8 cellular contexts compared by ENCODE assay signal in the genomic region with DNA sequence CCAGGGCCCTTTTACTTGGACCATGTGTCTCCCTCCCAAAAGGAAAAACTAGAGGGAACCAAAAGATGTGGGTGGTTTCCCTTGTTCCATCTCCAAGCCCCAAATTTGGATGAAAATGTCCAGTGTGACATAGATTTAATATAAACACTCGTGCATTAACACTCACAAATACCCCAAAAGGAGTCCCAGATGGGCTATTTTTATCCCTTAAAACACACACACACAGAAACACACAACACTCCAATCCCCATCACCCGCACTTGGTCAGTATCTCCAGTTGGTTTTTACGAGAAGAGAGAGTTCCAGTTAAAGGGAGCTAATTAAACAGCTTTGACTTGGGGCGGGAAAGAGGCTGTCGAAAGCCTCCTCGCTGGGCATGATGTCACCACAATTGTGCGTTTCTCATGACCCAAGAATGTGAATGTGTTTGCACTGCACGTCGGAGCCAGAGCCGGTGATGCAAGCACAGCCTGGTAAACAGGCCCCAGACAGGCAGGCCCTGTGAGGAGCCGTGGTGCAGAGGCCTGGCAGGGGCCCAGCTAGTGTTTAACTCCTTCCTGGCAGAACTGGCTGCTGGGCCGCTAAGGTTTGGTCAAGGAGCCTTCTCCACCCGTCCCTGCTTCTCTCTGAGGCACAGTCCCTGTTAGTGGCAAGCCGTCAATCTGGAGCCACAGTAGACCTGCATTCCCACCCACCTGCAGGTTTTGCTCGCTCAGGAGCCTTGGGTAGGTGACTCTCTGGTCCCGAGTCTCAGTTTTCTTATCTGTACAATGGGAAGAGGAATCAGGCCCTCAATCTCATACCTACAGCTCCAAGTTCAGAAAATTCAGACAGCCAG. TPM values are rescaled to one million over a fixed set of nuclear protein-coding genes. Genes with fewer than 3 reads are reported as not detected.
DNase-seq lines count a peak whose midpoint lies in the region; ATAC-seq and TF ChIP-seq lines count a peak whose summit lies in the region.

No MANE protein-coding gene starts in this region.

- intact Hi-C loops in heart right ventricle (cut with DNase I): no loop called here

- H3K4me3 Mint-ChIP-seq in WTC11: no peak overlapping the region

- H3K27ac Mint-ChIP-seq in WTC11: no peak overlapping the region

- CTCF ChIA-PET in WTC11 (lab: Charles Lee): interaction anchor here (0.7 to 0.8 kb wide), 3 partner anchors 86 to 150 kb away, joined by 3 read pairs; no protein-coding TSS in a partner anchor

- peak; percentile 59 for ATAC-seq in WTC11
- peak; percentile 84 to 97 (median 92) for ATAC-seq in heart right ventricle
- ATAC-seq in GM21528 (IDR thresholded peaks at IDR 0.05; ENCODE audit: low FRiP score, unreplicated experiment): no peak
- ATAC-seq in GM18519 (IDR thresholded peaks at IDR 0.05; ENCODE audit: low FRiP score, unreplicated experiment): no peak

- H3K27ac ChIP-seq in heart right ventricle: peak overlapping the region; percentile 17 to 84 (median 78)

- H3K36me3 ChIP-seq in heart right ventricle: no peaks in the 10 kb centered on the region

- peaks cover 2% of the 10 kb centered on the region; the same call in 1 of the 2 replicates for H3K27me3 Mint-ChIP-seq in WTC11 (ENCODE audit: low read depth)

- 0 out of 2 replicates have a peak, but pooled peaks cover 4% of the 10 kb centered on the region for H3K4me1 Mint-ChIP-seq in WTC11

- no peaks in the 10 kb centered on the region for H3K27me3 ChIP-seq in heart right ventricle

- TF ChIP-seq CTCF in WTC11 (IDR thresholded peaks at IDR 0.05) (no peak), heart right ventricle (IDR thresholded peaks at IDR 0.05) (no peak)

- no peaks in the 10 kb centered on the region for H3K9me3 Mint-ChIP-seq in WTC11

- no peak overlapping the region for H3K4me3 ChIP-seq in heart right ventricle

- no peaks in the 10 kb centered on the region for H3K9me3 ChIP-seq in heart right ventricle

- POLR2A ChIA-PET in WTC11 (lab: Charles Lee): interaction anchor here (0.7 kb wide), 1 partner anchor 36 kb away, joined by 7 read pairs; no protein-coding TSS in a partner anchor

- peaks cover 4 to 47% (median 17%) of the 10 kb centered on the region in 9 donors for H3K4me1 ChIP-seq in heart right ventricle

- DNase-seq in DMS 273 (lab: John Stamatoyannopoulos, UW; ENCODE audit: unreplicated experiment) (peak; percentile 72), DMS 273 treated with DMSO at 0.1 percent for 48 hours (lab: John Stamatoyannopoulos, UW) (no peak), WTC11 (ENCODE audit: low spot score) (peak; percentile 27), heart right ventricle (peak; percentile 79 to 82), pulmonary artery endothelial cell (ENCODE audit: low read depth, low spot score) (peak; percentile 53), germinal center (ENCODE audit: low spot score) (no peak)

- H3K36me3 Mint-ChIP-seq in WTC11: no peaks in the 10 kb centered on the region

- 37 to 41% methylated on average over 16 of the region's 16 CpGs for WGBS in heart right ventricle, 2 donors

TF ChIP-seq in WTC11, 78 proteins besides CTCF, POLR2A, EP300 and RAD21 (continues in another document):
- TF ChIP-seq, protein P1, sequence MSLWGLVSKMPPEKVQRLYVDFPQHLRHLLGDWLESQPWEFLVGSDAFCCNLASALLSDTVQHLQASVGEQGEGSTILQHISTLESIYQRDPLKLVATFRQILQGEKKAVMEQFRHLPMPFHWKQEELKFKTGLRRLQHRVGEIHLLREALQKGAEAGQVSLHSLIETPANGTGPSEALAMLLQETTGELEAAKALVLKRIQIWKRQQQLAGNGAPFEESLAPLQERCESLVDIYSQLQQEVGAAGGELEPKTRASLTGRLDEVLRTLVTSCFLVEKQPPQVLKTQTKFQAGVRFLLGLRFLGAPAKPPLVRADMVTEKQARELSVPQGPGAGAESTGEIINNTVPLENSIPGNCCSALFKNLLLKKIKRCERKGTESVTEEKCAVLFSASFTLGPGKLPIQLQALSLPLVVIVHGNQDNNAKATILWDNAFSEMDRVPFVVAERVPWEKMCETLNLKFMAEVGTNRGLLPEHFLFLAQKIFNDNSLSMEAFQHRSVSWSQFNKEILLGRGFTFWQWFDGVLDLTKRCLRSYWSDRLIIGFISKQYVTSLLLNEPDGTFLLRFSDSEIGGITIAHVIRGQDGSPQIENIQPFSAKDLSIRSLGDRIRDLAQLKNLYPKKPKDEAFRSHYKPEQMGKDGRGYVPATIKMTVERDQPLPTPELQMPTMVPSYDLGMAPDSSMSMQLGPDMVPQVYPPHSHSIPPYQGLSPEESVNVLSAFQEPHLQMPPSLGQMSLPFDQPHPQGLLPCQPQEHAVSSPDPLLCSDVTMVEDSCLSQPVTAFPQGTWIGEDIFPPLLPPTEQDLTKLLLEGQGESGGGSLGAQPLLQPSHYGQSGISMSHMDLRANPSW (CRISPR knock-in tag; conservative IDR thresholded peaks at IDR 0.05; ENCODE audit: low read depth): no peak
- no peak for TF ChIP-seq ELF4 (CRISPR knock-in tag; IDR thresholded peaks at IDR 0.05; ENCODE audit: low read depth)
- no peak for TF ChIP-seq ETV6 (CRISPR knock-in tag; IDR thresholded peaks at IDR 0.05)
- TF ChIP-seq EMX1 (CRISPR knock-in tag; IDR thresholded peaks at IDR 0.05): no peak
- TF ChIP-seq, protein P2, sequence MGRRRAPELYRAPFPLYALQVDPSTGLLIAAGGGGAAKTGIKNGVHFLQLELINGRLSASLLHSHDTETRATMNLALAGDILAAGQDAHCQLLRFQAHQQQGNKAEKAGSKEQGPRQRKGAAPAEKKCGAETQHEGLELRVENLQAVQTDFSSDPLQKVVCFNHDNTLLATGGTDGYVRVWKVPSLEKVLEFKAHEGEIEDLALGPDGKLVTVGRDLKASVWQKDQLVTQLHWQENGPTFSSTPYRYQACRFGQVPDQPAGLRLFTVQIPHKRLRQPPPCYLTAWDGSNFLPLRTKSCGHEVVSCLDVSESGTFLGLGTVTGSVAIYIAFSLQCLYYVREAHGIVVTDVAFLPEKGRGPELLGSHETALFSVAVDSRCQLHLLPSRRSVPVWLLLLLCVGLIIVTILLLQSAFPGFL (CRISPR knock-in tag; IDR thresholded peaks at IDR 0.05; ENCODE audit: borderline replicate concordance): no peak
- TF ChIP-seq ZNF121 (CRISPR knock-in tag; IDR thresholded peaks at IDR 0.05): no peak
- no peak for TF ChIP-seq JAZF1 (CRISPR knock-in tag; IDR thresholded peaks at IDR 0.05)
- TF ChIP-seq FOXK1 (CRISPR knock-in tag; IDR thresholded peaks at IDR 0.05): no peak
- TF ChIP-seq MXD4 (CRISPR knock-in tag; IDR thresholded peaks at IDR 0.05; ENCODE audit: borderline replicate concordance): no peak
- TF ChIP-seq TEAD4 (CRISPR knock-in tag; IDR thresholded peaks at IDR 0.05): no peak
- peak; percentile 80; the same call in 1 of the 2 replicates for TF ChIP-seq ZBTB21 (CRISPR knock-in tag; IDR thresholded peaks at IDR 0.05; ENCODE audit: borderline replicate concordance)
- TF ChIP-seq MYBL2 (CRISPR knock-in tag; IDR thresholded peaks at IDR 0.05): no peak
- TF ChIP-seq GTF2I (CRISPR knock-in tag; conservative IDR thresholded peaks at IDR 0.05): peak; percentile 68; the same call in 1 of the 2 replicates
- TF ChIP-seq, protein P3, sequence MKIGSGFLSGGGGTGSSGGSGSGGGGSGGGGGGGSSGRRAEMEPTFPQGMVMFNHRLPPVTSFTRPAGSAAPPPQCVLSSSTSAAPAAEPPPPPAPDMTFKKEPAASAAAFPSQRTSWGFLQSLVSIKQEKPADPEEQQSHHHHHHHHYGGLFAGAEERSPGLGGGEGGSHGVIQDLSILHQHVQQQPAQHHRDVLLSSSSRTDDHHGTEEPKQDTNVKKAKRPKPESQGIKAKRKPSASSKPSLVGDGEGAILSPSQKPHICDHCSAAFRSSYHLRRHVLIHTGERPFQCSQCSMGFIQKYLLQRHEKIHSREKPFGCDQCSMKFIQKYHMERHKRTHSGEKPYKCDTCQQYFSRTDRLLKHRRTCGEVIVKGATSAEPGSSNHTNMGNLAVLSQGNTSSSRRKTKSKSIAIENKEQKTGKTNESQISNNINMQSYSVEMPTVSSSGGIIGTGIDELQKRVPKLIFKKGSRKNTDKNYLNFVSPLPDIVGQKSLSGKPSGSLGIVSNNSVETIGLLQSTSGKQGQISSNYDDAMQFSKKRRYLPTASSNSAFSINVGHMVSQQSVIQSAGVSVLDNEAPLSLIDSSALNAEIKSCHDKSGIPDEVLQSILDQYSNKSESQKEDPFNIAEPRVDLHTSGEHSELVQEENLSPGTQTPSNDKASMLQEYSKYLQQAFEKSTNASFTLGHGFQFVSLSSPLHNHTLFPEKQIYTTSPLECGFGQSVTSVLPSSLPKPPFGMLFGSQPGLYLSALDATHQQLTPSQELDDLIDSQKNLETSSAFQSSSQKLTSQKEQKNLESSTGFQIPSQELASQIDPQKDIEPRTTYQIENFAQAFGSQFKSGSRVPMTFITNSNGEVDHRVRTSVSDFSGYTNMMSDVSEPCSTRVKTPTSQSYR (CRISPR knock-in tag; IDR thresholded peaks at IDR 0.05): no peak
- no peak for TF ChIP-seq NFATC4 (CRISPR knock-in tag; IDR thresholded peaks at IDR 0.05)
- TF ChIP-seq, protein P4, sequence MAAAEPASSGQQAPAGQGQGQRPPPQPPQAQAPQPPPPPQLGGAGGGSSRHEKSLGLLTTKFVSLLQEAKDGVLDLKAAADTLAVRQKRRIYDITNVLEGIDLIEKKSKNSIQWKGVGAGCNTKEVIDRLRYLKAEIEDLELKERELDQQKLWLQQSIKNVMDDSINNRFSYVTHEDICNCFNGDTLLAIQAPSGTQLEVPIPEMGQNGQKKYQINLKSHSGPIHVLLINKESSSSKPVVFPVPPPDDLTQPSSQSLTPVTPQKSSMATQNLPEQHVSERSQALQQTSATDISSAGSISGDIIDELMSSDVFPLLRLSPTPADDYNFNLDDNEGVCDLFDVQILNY (CRISPR knock-in tag; IDR thresholded peaks at IDR 0.05): no peak
- peak; percentile 98 for TF ChIP-seq GABPB1 (CRISPR knock-in tag; IDR thresholded peaks at IDR 0.05)
- TF ChIP-seq, protein P5, sequence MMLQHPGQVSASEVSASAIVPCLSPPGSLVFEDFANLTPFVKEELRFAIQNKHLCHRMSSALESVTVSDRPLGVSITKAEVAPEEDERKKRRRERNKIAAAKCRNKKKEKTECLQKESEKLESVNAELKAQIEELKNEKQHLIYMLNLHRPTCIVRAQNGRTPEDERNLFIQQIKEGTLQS (CRISPR knock-in tag; conservative IDR thresholded peaks at IDR 0.05): no peak

RNA-seq across cellular contexts. Expression of a gene that starts 25.6 kb away (rescaled TPM):
- total RNA-seq in WTC11 (2021) (28.1 to 34.5 TPM (median 32.8 TPM) in 3 replicates), heart right ventricle (100 to 1,000 TPM; 146 to 290 (median 204) TPM), pulmonary artery endothelial cell (93.6 and 118 TPM in 2 replicates)
- 100 to 1,000 TPM in 1 of 2 donors, 10 to 100 TPM in 1; 64.2 to 398 TPM for polyA plus RNA-seq in heart right ventricle

RNA-seq across cellular contexts. Expression of a gene that starts 51.8 kb away (rescaled TPM):
- total RNA-seq in WTC11 (2021) (16.3 to 24.6 TPM (median 22.6 TPM) in 3 replicates), heart right ventricle (10 to 100 TPM; 21.5 to 73.9 (median 45.3) TPM), pulmonary artery endothelial cell (21.1 and 46.6 TPM in 2 replicates)
- 100 to 1,000 TPM; 122 to 134 TPM for polyA plus RNA-seq in heart right ventricle

Comparison
In these comparisons a context has a peak if more than half of its experiments do, and no peak if none do; other contexts are left out.
1. DNase-seq: peak in DMS 273 (single experiment), WTC11 (single experiment), heart right ventricle (2 of 2) and pulmonary artery endothelial cell (single experiment); none in DMS 273 treated with DMSO at 0.1 percent for 48 hours (single experiment) and germinal center (single experiment).
2. ATAC-seq: peak in WTC11 (single experiment) and heart right ventricle (8 of 8); none in GM21528 (single experiment) and GM18519 (single experiment).